In the genomic region with DNA sequence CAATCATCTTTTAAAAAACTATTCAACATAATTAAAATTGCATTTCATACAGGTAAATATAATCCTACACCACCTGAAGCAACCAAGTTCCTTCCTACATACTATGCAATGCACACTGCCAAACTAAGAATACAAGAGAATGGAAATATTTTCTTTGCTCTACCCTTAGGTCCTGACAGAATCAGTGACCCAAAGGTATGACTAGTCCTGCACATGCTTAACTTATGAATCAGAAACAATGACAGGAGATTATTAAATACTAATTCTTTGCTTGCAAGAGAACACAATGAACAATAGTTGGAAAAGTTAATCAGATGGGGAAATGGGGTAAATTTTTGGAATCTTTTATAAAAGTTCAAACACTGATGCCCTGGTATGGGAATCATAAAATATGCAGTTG, we compare ENCODE assay signal across 29 cellular contexts.
DNase-seq lines count a peak whose midpoint lies in the region; ATAC-seq, FAIRE-seq and TF ChIP-seq lines count a peak whose summit lies in the region.
"Had no signal": no experiment of that assay in that cellular context is flagged by ENCODE, and none has a peak within 500 bp of the region (broad histone marks: within the 10 kb centered on the region; RNA-seq: fewer than 3 reads in every experiment).

No MANE protein-coding gene starts in this region.

- no peak overlapping the region for H3K27ac ChIP-seq in SK-N-SH (ENCODE audit: low read depth in 2 of 2, low read length in 1 of 2)
- H3K27ac ChIP-seq in endothelial cell of umbilical vein (ENCODE audit: insufficient read depth, low read depth, low read length): peak overlapping the region; percentile 10
- no peak overlapping the region for H3K27ac ChIP-seq in GM23338 (ENCODE audit: low read depth)
- H3K27ac ChIP-seq: 22Rv1, C4-2B, dorsolateral prefrontal cortex, KMS-11, prostate gland had no signal

- no peak overlapping the region for H3K4me3 Mint-ChIP-seq in GM23338
- H3K4me3 Mint-ChIP-seq: activated CD4-positive, alpha-beta memory T cell treated with anti-CD3 and anti-CD28 coated beads for 36 hours; activated T-helper 1 cell treated with anti-CD3 and anti-CD28 coated beads, Interleukin-12 subunit alpha, Interleukin-12 subunit beta, Interleukin-2, Interleukin-4 antibody, amounts not matched to agents 30 ng/mL and 10 ng/mL and 1 ng/mL, durations not matched to agents 14 hours and 24 hours and 36 hours; brain; naive thymus-derived CD4-positive, alpha-beta T cell; stimulated activated memory B cell treated with anti-CD40 and anti-IgM and Interleukin-4, amounts not matched to agents 10 μg/mL and 1 μg/mL and 100 μg/mL, for 72 hours; type B pancreatic cell had no signal

- H4K20me1 ChIP-seq in SK-N-SH (ENCODE audit: insufficient read depth): no peaks in the 10 kb centered on the region
- H4K20me1 ChIP-seq in endothelial cell of umbilical vein (replicated peaks; ENCODE audit: control insufficient read depth, extremely low read depth, insufficient read depth, low read length): no peaks in the 10 kb centered on the region
- no peaks in the 10 kb centered on the region for H4K20me1 ChIP-seq in GM23338 (replicated peaks; ENCODE audit: insufficient read depth)

- no TSS peak for BruUV-seq in endothelial cell of umbilical vein (replicated peaks; lab: Mats Ljungman, UMichigan)

- H2AFZ ChIP-seq in SK-N-SH (ENCODE audit: low read depth) (no peak overlapping the region), endothelial cell of umbilical vein (ENCODE audit: low read depth, low read length) (no peak overlapping the region), GM23338 (no peak overlapping the region)

- DNase-seq in SK-N-SH (no peak), endothelial cell of umbilical vein (ENCODE audit: low read depth, low spot score) (peak; percentile 55), hepatic stellate cell (ENCODE audit: low spot score) (peak; percentile 3), GM23338 (ENCODE audit: low spot score) (no peak), iPS-NIHi11 (ENCODE audit: low spot score) (no peak)
- DNase-seq: activated CD4-positive, alpha-beta memory T cell treated with anti-CD3 and anti-CD28 coated beads for 36 hours; activated CD4-positive, alpha-beta T cell treated with anti-CD3 and anti-CD28 coated beads for 1 hour; activated CD8-positive, alpha-beta memory T cell treated with anti-CD3 and anti-CD28 coated beads, Interleukin-2, amount 50 U/mL, for 4 hours; activated naive CD4-positive, alpha-beta T cell treated with Interleukin-2 at 50 U/mL for 16 hours; DND-41; dorsolateral prefrontal cortex; head of caudate nucleus; kidney; naive thymus-derived CD4-positive, alpha-beta T cell; NCI-H1930; NCI-H526 treated with DMSO at 0.1 percent for 48 hours; nucleus accumbens; PC-3 had no signal

- no peaks in the 10 kb centered on the region for H3K27me3 ChIP-seq in SK-N-SH (ENCODE audit: insufficient read depth)
- no peaks in the 10 kb centered on the region for H3K27me3 ChIP-seq in endothelial cell of umbilical vein (ENCODE audit: control insufficient read depth in 2 of 2, insufficient read depth in 2 of 2, low read length in 2 of 2)
- no peaks in the 10 kb centered on the region for H3K27me3 ChIP-seq in GM23338 (ENCODE audit: insufficient read depth)
- H3K27me3 ChIP-seq: dorsolateral prefrontal cortex had no signal

- H3K27ac Mint-ChIP-seq in GM23338: no peak overlapping the region
- H3K27ac Mint-ChIP-seq: activated CD4-positive, alpha-beta memory T cell treated with anti-CD3 and anti-CD28 coated beads for 36 hours; activated T-helper 1 cell treated with anti-CD3 and anti-CD28 coated beads, Interleukin-12 subunit alpha, Interleukin-12 subunit beta, Interleukin-2, Interleukin-4 antibody, amounts not matched to agents 30 ng/mL and 10 ng/mL and 1 ng/mL, durations not matched to agents 14 hours and 24 hours and 36 hours; brain; naive thymus-derived CD4-positive, alpha-beta T cell; stimulated activated memory B cell treated with anti-CD40 and anti-IgM and Interleukin-4, amounts not matched to agents 10 μg/mL and 1 μg/mL and 100 μg/mL, for 72 hours; type B pancreatic cell had no signal

- intact Hi-C loops in endothelial cell of umbilical vein (cut with micrococcal nuclease): no loop called here

- TF ChIP-seq EP300 in SK-N-SH (IDR thresholded peaks at IDR 0.05; ENCODE audit: borderline replicate concordance in 1 of 2, low read depth in 1 of 2, low read length in 1 of 2): no peak

- CTCF ChIA-PET in SK-N-SH (lab: Yijun Ruan, JAX) (no interaction called here), endothelial cell of umbilical vein (lab: Charles Lee) (no interaction called here)

- dilution Hi-C loops in endothelial cell of umbilical vein (cut with MboI; ENCODE audit: extremely low pct_ligation_motif_present, low sequenced_read_pairs): no loop called here

- H3K9me2 ChIP-seq in SK-N-SH (no peaks in the 10 kb centered on the region), GM23338 (ENCODE audit: insufficient read depth) (no peaks in the 10 kb centered on the region)

- H3K9me1 ChIP-seq in endothelial cell of umbilical vein (replicated peaks; ENCODE audit: control insufficient read depth, extremely low read depth, insufficient read depth, low read length): no peaks in the 10 kb centered on the region

- no peak for ATAC-seq in SK-N-SH treated with all-trans-retinoic acid at 6 μM for 48 hours
- ATAC-seq in HG02588 (IDR thresholded peaks at IDR 0.05; ENCODE audit: unreplicated experiment): no peak
- ATAC-seq in GM23338: no peak
- ATAC-seq in HG02885 (IDR thresholded peaks at IDR 0.05; ENCODE audit: poor library complexity, unreplicated experiment): no peak
- ATAC-seq: naive thymus-derived CD4-positive, alpha-beta T cell; PC-3; stimulated activated memory B cell treated with anti-CD40 and anti-IgM and Interleukin-4, amounts not matched to agents 10 μg/mL and 1 μg/mL and 100 μg/mL, for 72 hours had no signal

- H3F3A ChIP-seq in SK-N-SH (replicated peaks; ENCODE audit: insufficient read depth): no peaks in the 10 kb centered on the region
- H3F3A ChIP-seq in GM23338 (replicated peaks; ENCODE audit: low read depth): no peaks in the 10 kb centered on the region

- no peak for TF ChIP-seq RAD21 in SK-N-SH (IDR thresholded peaks at IDR 0.05; ENCODE audit: low read length)

- no peak overlapping the region for H3K4me3 ChIP-seq in SK-N-SH (ENCODE audit: low read depth in 2 of 2, low read length in 1 of 2)
- no peak overlapping the region for H3K4me3 ChIP-seq in endothelial cell of umbilical vein (replicated peaks in 1 of 3; ENCODE audit: insufficient read depth in 1 of 3, low read depth in 1 of 3, low read length in 3 of 3)
- H3K4me3 ChIP-seq in GM23338: no peak overlapping the region
- H3K4me3 ChIP-seq: dorsolateral prefrontal cortex, prostate gland had no signal

- no peaks in the 10 kb centered on the region for H3K27me3 Mint-ChIP-seq in GM23338 (ENCODE audit: insufficient read depth, low read depth, poor library complexity)
- H3K27me3 Mint-ChIP-seq: activated CD4-positive, alpha-beta memory T cell treated with anti-CD3 and anti-CD28 coated beads for 36 hours; brain; naive thymus-derived CD4-positive, alpha-beta T cell; stimulated activated memory B cell treated with anti-CD40 and anti-IgM and Interleukin-4, amounts not matched to agents 10 μg/mL and 1 μg/mL and 100 μg/mL, for 72 hours had no signal

- H3K4me2 ChIP-seq in SK-N-SH (no peak overlapping the region), endothelial cell of umbilical vein (ENCODE audit: insufficient read depth, low read length) (peak overlapping the region; percentile 38), GM23338 (no peak overlapping the region)
- H3K4me2 ChIP-seq: KMS-11 had no signal

- H3K9me3 ChIP-seq in SK-N-SH: no peaks in the 10 kb centered on the region
- no peaks in the 10 kb centered on the region for H3K9me3 ChIP-seq in endothelial cell of umbilical vein (replicated peaks; ENCODE audit: control insufficient read depth, insufficient read depth, low read length)
- H3K9me3 ChIP-seq: prostate gland had no signal

- POLR2A ChIA-PET in SK-N-SH (lab: Yijun Ruan, JAX): no interaction called here
- POLR2A ChIA-PET in endothelial cell of umbilical vein (lab: Charles Lee): no interaction called here

- peak; percentile 40 for FAIRE-seq in endothelial cell of umbilical vein (lab: Jason Lieb, UNC)
- FAIRE-seq: kidney had no signal

- no peak for TF ChIP-seq POLR2A in endothelial cell of umbilical vein (IDR thresholded peaks at IDR 0.05; ENCODE audit: low read depth, low read length)

- no peak overlapping the region for H3K9ac ChIP-seq in SK-N-SH
- H3K9ac ChIP-seq in endothelial cell of umbilical vein (replicated peaks; ENCODE audit: extremely low read depth, insufficient read depth, low read length): no peak overlapping the region
- H3K9ac ChIP-seq: KMS-11 had no signal

- H3K9me3 Mint-ChIP-seq in GM23338: no peaks in the 10 kb centered on the region
- H3K9me3 Mint-ChIP-seq: brain, type B pancreatic cell had no signal

- H3K36me3 ChIP-seq in SK-N-SH (replicated peaks in 1 of 2; ENCODE audit: control insufficient read depth in 1 of 2, insufficient read depth in 2 of 2, low read length in 1 of 2) (no peaks in the 10 kb centered on the region), endothelial cell of umbilical vein (ENCODE audit: control insufficient read depth in 2 of 2, extremely low read depth in 1 of 2, insufficient read depth in 2 of 2, low read length in 2 of 2) (no peaks in the 10 kb centered on the region), GM23338 (ENCODE audit: insufficient read depth) (no peaks in the 10 kb centered on the region)
- H3K36me3 ChIP-seq: prostate gland had no signal

- H3K79me2 ChIP-seq in SK-N-SH (ENCODE audit: insufficient read depth) (no peaks in the 10 kb centered on the region), endothelial cell of umbilical vein (ENCODE audit: control insufficient read depth, insufficient read depth, low read length) (no peaks in the 10 kb centered on the region), GM23338 (replicated peaks; ENCODE audit: insufficient read depth) (no peaks in the 10 kb centered on the region)

- H3K4me1 ChIP-seq in SK-N-SH (ENCODE audit: control insufficient read depth in 1 of 2, insufficient read depth in 2 of 2, low read depth in 1 of 2, low read length in 1 of 2): no peaks in the 10 kb centered on the region
- H3K4me1 ChIP-seq in endothelial cell of umbilical vein (ENCODE audit: control insufficient read depth, extremely low read depth, insufficient read depth, low read length): peaks cover 9% of the 10 kb centered on the region
- H3K4me1 ChIP-seq in GM23338 (ENCODE audit: insufficient read depth): no peaks in the 10 kb centered on the region
- H3K4me1 ChIP-seq: prostate gland had no signal

- no peaks in the 10 kb centered on the region for H3K36me3 Mint-ChIP-seq in GM23338 (ENCODE audit: low read depth)
- H3K36me3 Mint-ChIP-seq: activated CD4-positive, alpha-beta memory T cell treated with anti-CD3 and anti-CD28 coated beads for 36 hours; naive thymus-derived CD4-positive, alpha-beta T cell; stimulated activated memory B cell treated with anti-CD40 and anti-IgM and Interleukin-4, amounts not matched to agents 10 μg/mL and 1 μg/mL and 100 μg/mL, for 72 hours had no signal

- TF ChIP-seq CTCF in SK-N-SH (IDR thresholded peaks at IDR 0.05) (no peak), endothelial cell of umbilical vein (IDR thresholded peaks at IDR 0.05; ENCODE audit: extremely low read depth in 1 of 2, insufficient read depth in 1 of 2, low read depth in 1 of 2, low read length in 2 of 2) (no peak), GM23338 (conservative IDR thresholded peaks at IDR 0.05; ENCODE audit: low read depth in 2 of 2) (no peak)

- H3K4me1 Mint-ChIP-seq in GM23338: no peaks in the 10 kb centered on the region
- H3K4me1 Mint-ChIP-seq: brain; naive thymus-derived CD4-positive, alpha-beta T cell; stimulated activated memory B cell treated with anti-CD40 and anti-IgM and Interleukin-4, amounts not matched to agents 10 μg/mL and 1 μg/mL and 100 μg/mL, for 72 hours had no signal

Comparison
In these comparisons a context has a peak if more than half of its experiments do, and no peak if none do; other contexts are left out.
1. DNase-seq: peak in endothelial cell of umbilical vein (single experiment) and hepatic stellate cell (single experiment); none in SK-N-SH (single experiment), GM23338 (single experiment) and iPS-NIHi11 (single experiment).